22 cellular contexts compared by ENCODE assay signal in genomic region chr17:4505187-4505586, GRCh38. TPM values are rescaled to one million over a fixed set of nuclear protein-coding genes. Genes with fewer than 3 reads are reported as not detected.
DNase-seq lines count a peak whose midpoint lies in the region; ATAC-seq and TF ChIP-seq lines count a peak whose summit lies in the region.
"Had no signal": no experiment of that assay in that cellular context is flagged by ENCODE, and none has a peak within 500 bp of the region (broad histone marks: within the 10 kb centered on the region; RNA-seq: fewer than 3 reads in every experiment).

No MANE protein-coding gene starts in this region.

- H3K9me3 ChIP-seq in PC-9 (ENCODE audit: insufficient read depth, low read depth) (no peaks in the 10 kb centered on the region), gastrocnemius medialis (no peaks in the 10 kb centered on the region)
- H3K9me3 ChIP-seq: MG63, tibial nerve had no signal

- H3K79me2 ChIP-seq in PC-9 (ENCODE audit: low read depth): peaks cover 100% of the 10 kb centered on the region

- no peaks in the 10 kb centered on the region for H3K9me2 ChIP-seq in PC-9 (ENCODE audit: insufficient read depth)

- H3K4me3 Mint-ChIP-seq in activated CD8-positive, alpha-beta memory T cell treated with anti-CD3 and anti-CD28 coated beads, Interleukin-2, amount 10 ng/mL, durations not matched to agents 7 days and 5 days: no peak overlapping the region
- peak overlapping the region; percentile 15 for H3K4me3 Mint-ChIP-seq in glutamatergic neuron (ENCODE audit: unreplicated experiment)
- no peak overlapping the region for H3K4me3 Mint-ChIP-seq in activated CD4-positive, alpha-beta T cell treated with anti-CD3 and anti-CD28 coated beads, Interleukin-2, amount 10 ng/mL, durations not matched to agents 24 days and 14 days
- H3K4me3 Mint-ChIP-seq in T-helper 2 cell treated with Interferon-gamma antibody and Interleukin-4, amounts not matched to agents 5 μg/mL and 100 μg/mL, for 36 hours: no peak overlapping the region
- H3K4me3 Mint-ChIP-seq: mesothelial cell of epicardium, T-helper 17 cell, WTC11 had no signal

- in situ Hi-C loops in gastrocnemius medialis (cut with MboI; ENCODE audit: low sequenced_read_pairs in 4 of 4): no loop called here

- H3K36me3 ChIP-seq in PC-9 (ENCODE audit: low read depth) (peaks cover 10% of the 10 kb centered on the region; the same call in 1 of the 2 replicates), gastrocnemius medialis (no peaks in the 10 kb centered on the region)
- H3K36me3 ChIP-seq: MG63, tibial nerve had no signal

- intact Hi-C loops in PC-9 (cut with micrococcal nuclease; ENCODE audit: unreplicated experiment): no loop called here
- intact Hi-C loops in gastrocnemius medialis (cut with DNase I; ENCODE audit: low total_unique reads): no loop called here
- intact Hi-C loops in activated CD4-positive, alpha-beta T cell treated with anti-CD3 and anti-CD28 coated beads, Interleukin-2, amount 10 ng/mL, durations not matched to agents 24 days and 14 days (cut with micrococcal nuclease): no loop called here

- no TSS peak for BruUV-seq in PC-9 (replicated peaks; lab: Mats Ljungman, UMichigan)

- H2AFZ ChIP-seq in PC-9: no peak overlapping the region

- H3K36me3 Mint-ChIP-seq in activated CD8-positive, alpha-beta memory T cell treated with anti-CD3 and anti-CD28 coated beads, Interleukin-2, amount 10 ng/mL, durations not matched to agents 7 days and 5 days: no peaks in the 10 kb centered on the region
- H3K36me3 Mint-ChIP-seq in glutamatergic neuron (ENCODE audit: unreplicated experiment): no peaks in the 10 kb centered on the region
- no peaks in the 10 kb centered on the region for H3K36me3 Mint-ChIP-seq in activated CD4-positive, alpha-beta T cell treated with anti-CD3 and anti-CD28 coated beads, Interleukin-2, amount 10 ng/mL, durations not matched to agents 24 days and 14 days (ENCODE audit: low read depth)
- peaks cover 4% of the 10 kb centered on the region for H3K36me3 Mint-ChIP-seq in T-helper 2 cell treated with Interferon-gamma antibody and Interleukin-4, amounts not matched to agents 5 μg/mL and 100 μg/mL, for 36 hours (ENCODE audit: low read depth)
- H3K36me3 Mint-ChIP-seq: mesothelial cell of epicardium, WTC11 had no signal

- TF ChIP-seq POLR2A in gastrocnemius medialis (IDR thresholded peaks at IDR 0.05): no peak

- peaks cover 24% of the 10 kb centered on the region for H3K27me3 Mint-ChIP-seq in activated CD8-positive, alpha-beta memory T cell treated with anti-CD3 and anti-CD28 coated beads, Interleukin-2, amount 10 ng/mL, durations not matched to agents 7 days and 5 days
- peaks cover 7% of the 10 kb centered on the region for H3K27me3 Mint-ChIP-seq in glutamatergic neuron (ENCODE audit: unreplicated experiment)
- H3K27me3 Mint-ChIP-seq in activated CD4-positive, alpha-beta T cell treated with anti-CD3 and anti-CD28 coated beads, Interleukin-2, amount 10 ng/mL, durations not matched to agents 24 days and 14 days: peaks cover 23% of the 10 kb centered on the region
- H3K27me3 Mint-ChIP-seq in T-helper 2 cell treated with Interferon-gamma antibody and Interleukin-4, amounts not matched to agents 5 μg/mL and 100 μg/mL, for 36 hours (ENCODE audit: low read depth): peaks cover 26% of the 10 kb centered on the region

- H3K27me3 ChIP-seq in PC-9 (ENCODE audit: insufficient read depth, low read depth): no peaks in the 10 kb centered on the region
- peaks cover 14 to 23% (median 17%) of the 10 kb centered on the region in 3 donors for H3K27me3 ChIP-seq in gastrocnemius medialis
- H3K27me3 ChIP-seq: MG63 had no signal

- H3K4me2 ChIP-seq in PC-9: peak overlapping the region; percentile 51

- H3K27ac Mint-ChIP-seq in activated CD8-positive, alpha-beta memory T cell treated with anti-CD3 and anti-CD28 coated beads, Interleukin-2, amount 10 ng/mL, durations not matched to agents 7 days and 5 days: peak overlapping the region; percentile 58
- no peak overlapping the region for H3K27ac Mint-ChIP-seq in glutamatergic neuron (ENCODE audit: unreplicated experiment)
- H3K27ac Mint-ChIP-seq in activated CD4-positive, alpha-beta T cell treated with anti-CD3 and anti-CD28 coated beads, Interleukin-2, amount 10 ng/mL, durations not matched to agents 24 days and 14 days: no peak overlapping the region
- no peak overlapping the region for H3K27ac Mint-ChIP-seq in T-helper 2 cell treated with Interferon-gamma antibody and Interleukin-4, amounts not matched to agents 5 μg/mL and 100 μg/mL, for 36 hours
- H3K27ac Mint-ChIP-seq: CD14-positive monocyte, mesothelial cell of epicardium, T-helper 17 cell, WTC11 had no signal

- peaks cover 13% of the 10 kb centered on the region for H4K20me1 ChIP-seq in PC-9 (ENCODE audit: insufficient read depth)

- H3K4me1 ChIP-seq in PC-9 (replicated peaks; ENCODE audit: insufficient read depth) (peaks cover 64% of the 10 kb centered on the region), gastrocnemius medialis (peaks cover 18 to 35% of the 10 kb centered on the region in 2 donors)

- H3K27ac ChIP-seq in PC-9: peak overlapping the region; percentile 58
- H3K27ac ChIP-seq in gastrocnemius medialis: peak overlapping the region in 3 of 4 donors; percentile 36 to 61 (median 45)
- H3K27ac ChIP-seq: tibial nerve had no signal

- peaks cover 60% of the 10 kb centered on the region for H3F3A ChIP-seq in PC-9 (ENCODE audit: insufficient read depth, low read depth)

- H3K4me1 Mint-ChIP-seq in activated CD8-positive, alpha-beta memory T cell treated with anti-CD3 and anti-CD28 coated beads, Interleukin-2, amount 10 ng/mL, durations not matched to agents 7 days and 5 days: peaks cover 66% of the 10 kb centered on the region
- peaks cover 32% of the 10 kb centered on the region for H3K4me1 Mint-ChIP-seq in glutamatergic neuron (ENCODE audit: low read depth, unreplicated experiment)
- peaks cover 36% of the 10 kb centered on the region for H3K4me1 Mint-ChIP-seq in activated CD4-positive, alpha-beta T cell treated with anti-CD3 and anti-CD28 coated beads, Interleukin-2, amount 10 ng/mL, durations not matched to agents 24 days and 14 days
- H3K4me1 Mint-ChIP-seq in T-helper 2 cell treated with Interferon-gamma antibody and Interleukin-4, amounts not matched to agents 5 μg/mL and 100 μg/mL, for 36 hours (ENCODE audit: low read depth): peaks cover 24% of the 10 kb centered on the region

- POLR2A ChIA-PET in PC-9 (lab: Charles Lee; ENCODE audit: unreplicated experiment): interaction anchor here (0.6 kb wide), 1 partner anchor 9 kb away, joined by 3 read pairs; no protein-coding TSS in a partner anchor

- H3K9me3 Mint-ChIP-seq in activated CD8-positive, alpha-beta memory T cell treated with anti-CD3 and anti-CD28 coated beads, Interleukin-2, amount 10 ng/mL, durations not matched to agents 7 days and 5 days (ENCODE audit: low read depth): no peaks in the 10 kb centered on the region
- peaks cover 10% of the 10 kb centered on the region for H3K9me3 Mint-ChIP-seq in glutamatergic neuron (ENCODE audit: unreplicated experiment)
- no peaks in the 10 kb centered on the region for H3K9me3 Mint-ChIP-seq in activated CD4-positive, alpha-beta T cell treated with anti-CD3 and anti-CD28 coated beads, Interleukin-2, amount 10 ng/mL, durations not matched to agents 24 days and 14 days
- no peaks in the 10 kb centered on the region for H3K9me3 Mint-ChIP-seq in T-helper 2 cell treated with Interferon-gamma antibody and Interleukin-4, amounts not matched to agents 5 μg/mL and 100 μg/mL, for 36 hours
- H3K9me3 Mint-ChIP-seq: mesothelial cell of epicardium, WTC11 had no signal

- no peak for DNase-seq in activated CD8-positive, alpha-beta memory T cell treated with anti-CD3 and anti-CD28 coated beads, Interleukin-2, amount 10 ng/mL, durations not matched to agents 7 days and 5 days
- no peak for DNase-seq in activated CD8-positive, alpha-beta memory T cell treated with anti-CD3 and anti-CD28 coated beads, Interleukin-2, amount 50 U/mL, for 4 hours
- DNase-seq in PC-9 (peak; percentile 71 to 77), glutamatergic neuron (no peak), gastrocnemius medialis (no peak)
- DNase-seq in activated CD4-positive, alpha-beta T cell treated with anti-CD3 and anti-CD28 coated beads, Interleukin-2, amount 10 ng/mL, durations not matched to agents 24 days and 14 days: no peak
- no peak for DNase-seq in T-helper 2 cell treated with Interferon-gamma antibody and Interleukin-4, amounts not matched to agents 5 μg/mL and 100 μg/mL, for 36 hours (ENCODE audit: low spot score)
- no peak for DNase-seq in stimulated activated CD4-positive, alpha-beta T cell treated with anti-CD3 and anti-CD28 coated beads, Interleukin-1b, Interleukin-23, amount 100 ng/mL, for 48 hours
- DNase-seq: activated effector memory CD4-positive, alpha-beta T cell treated with Interleukin-2 at 50 U/mL for 16 hours; anterior cingulate cortex; DMS153; MG63; NCI-H187 treated with DMSO at 0.1 percent for 48 hours; NCI-H446; SHP77 treated with DMSO at 0.1 percent for 48 hours; T-helper 17 cell had no signal

- CTCF ChIA-PET in activated CD8-positive, alpha-beta memory T cell treated with anti-CD3 and anti-CD28 coated beads, Interleukin-2, amount 10 ng/mL, durations not matched to agents 7 days and 5 days (lab: Charles Lee): interaction anchor here (1.2 to 2.1 kb wide), 2 partner anchors 62 to 84 kb away, joined by 5 to 9 read pairs; no protein-coding TSS in a partner anchor
- CTCF ChIA-PET in PC-9 (lab: Charles Lee): interaction anchor here (0.6 to 0.9 kb wide), 2 partner anchors 8 to 24 kb away, joined by 3 read pairs; no protein-coding TSS in a partner anchor

- no peak overlapping the region for H3K4me3 ChIP-seq in PC-9
- H3K4me3 ChIP-seq in gastrocnemius medialis: no peak overlapping the region
- H3K4me3 ChIP-seq: MG63, tibial nerve had no signal

- TF ChIP-seq CTCF in PC-9 (conservative IDR thresholded peaks at IDR 0.05) (no peak), glutamatergic neuron (IDR thresholded peaks at IDR 0.05; ENCODE audit: partially characterized antibody, unreplicated experiment) (no peak), gastrocnemius medialis (IDR thresholded peaks at IDR 0.05 in 4 of 5, conservative IDR thresholded peaks at IDR 0.05 in 1 of 5) (no peak)

- ATAC-seq in activated CD8-positive, alpha-beta memory T cell treated with anti-CD3 and anti-CD28 coated beads, Interleukin-2, amount 10 ng/mL, durations not matched to agents 7 days and 5 days: no peak
- no peak for ATAC-seq in gastrocnemius medialis
- ATAC-seq: T-helper 17 cell, WTC11 had no signal

RNA-seq across cellular contexts. Expression of gene SPNS2, which starts 6.5 kb away (rescaled TPM):
- total RNA-seq in activated CD8-positive, alpha-beta memory T cell treated with anti-CD3 and anti-CD28 coated beads, Interleukin-2, amount 10 ng/mL, durations not matched to agents 7 days and 5 days: 1 to 10 TPM; 1.1 to 1.9 TPM
- total RNA-seq in PC-9 (2021): 25.7 and 33.8 TPM in 2 replicates
- total RNA-seq in glutamatergic neuron (ENCODE audit: unreplicated experiment): 73.0 TPM
- 1 to 10 TPM; 2.7 to 6.2 (median 4.2) TPM for total RNA-seq in gastrocnemius medialis
- total RNA-seq in activated CD4-positive, alpha-beta T cell treated with anti-CD3 and anti-CD28 coated beads, Interleukin-2, amount 10 ng/mL, durations not matched to agents 24 days and 14 days: 0.17 and 0.28 TPM in 2 replicates

RNA-seq across cellular contexts. Expression of gene MYBBP1A, which starts 50.0 kb away (rescaled TPM):
- total RNA-seq in activated CD8-positive, alpha-beta memory T cell treated with anti-CD3 and anti-CD28 coated beads, Interleukin-2, amount 10 ng/mL, durations not matched to agents 7 days and 5 days: 10 to 100 TPM; 72.4 to 94.3 TPM
- total RNA-seq in PC-9 (2021) (76.3 and 89.1 TPM in 2 replicates), glutamatergic neuron (ENCODE audit: unreplicated experiment) (44.8 TPM), gastrocnemius medialis (10 to 100 TPM; 42.5 to 60.2 (median 48.9) TPM)
- total RNA-seq in activated CD4-positive, alpha-beta T cell treated with anti-CD3 and anti-CD28 coated beads, Interleukin-2, amount 10 ng/mL, durations not matched to agents 24 days and 14 days: 178 and 181 TPM in 2 replicates

RNA-seq across cellular contexts. Expression of gene GGT6, which starts 55.2 kb away (rescaled TPM):
- total RNA-seq in activated CD8-positive, alpha-beta memory T cell treated with anti-CD3 and anti-CD28 coated beads, Interleukin-2, amount 10 ng/mL, durations not matched to agents 7 days and 5 days: not detected
- total RNA-seq in PC-9 (2021): 3.7 and 7.5 TPM in 2 replicates
- not detected for total RNA-seq in glutamatergic neuron (ENCODE audit: unreplicated experiment)
- total RNA-seq in gastrocnemius medialis: under 1 TPM in 1 of 4 donors, not detected in 3; 0.63 TPM
- total RNA-seq in activated CD4-positive, alpha-beta T cell treated with anti-CD3 and anti-CD28 coated beads, Interleukin-2, amount 10 ng/mL, durations not matched to agents 24 days and 14 days: not detected in 2 replicates
- total RNA-seq: activated CD8-positive, alpha-beta memory T cell treated with anti-CD3 and anti-CD28 coated beads for 36 hours; chondrocyte; T-helper 17 cell; tibial nerve had no signal

Comparison
In these comparisons a context has a peak if more than half of its experiments do, and no peak if none do; other contexts are left out.
1. DNase-seq: peak in PC-9 (2 of 2); none in activated CD8-positive, alpha-beta memory T cell treated with anti-CD3 and anti-CD28 coated beads, Interleukin-2, amount 10 ng/mL, durations not matched to agents 7 days and 5 days (single experiment), activated CD8-positive, alpha-beta memory T cell treated with anti-CD3 and anti-CD28 coated beads, Interleukin-2, amount 50 U/mL, for 4 hours (single experiment), glutamatergic neuron (single experiment), gastrocnemius medialis (0 of 2), activated CD4-positive, alpha-beta T cell treated with anti-CD3 and anti-CD28 coated beads, Interleukin-2, amount 10 ng/mL, durations not matched to agents 24 days and 14 days (single experiment), T-helper 2 cell treated with Interferon-gamma antibody and Interleukin-4, amounts not matched to agents 5 μg/mL and 100 μg/mL, for 36 hours (single experiment) and stimulated activated CD4-positive, alpha-beta T cell treated with anti-CD3 and anti-CD28 coated beads, Interleukin-1b, Interleukin-23, amount 100 ng/mL, for 48 hours (single experiment).